18 cellular contexts compared by ENCODE assay signal in the genomic region with DNA sequence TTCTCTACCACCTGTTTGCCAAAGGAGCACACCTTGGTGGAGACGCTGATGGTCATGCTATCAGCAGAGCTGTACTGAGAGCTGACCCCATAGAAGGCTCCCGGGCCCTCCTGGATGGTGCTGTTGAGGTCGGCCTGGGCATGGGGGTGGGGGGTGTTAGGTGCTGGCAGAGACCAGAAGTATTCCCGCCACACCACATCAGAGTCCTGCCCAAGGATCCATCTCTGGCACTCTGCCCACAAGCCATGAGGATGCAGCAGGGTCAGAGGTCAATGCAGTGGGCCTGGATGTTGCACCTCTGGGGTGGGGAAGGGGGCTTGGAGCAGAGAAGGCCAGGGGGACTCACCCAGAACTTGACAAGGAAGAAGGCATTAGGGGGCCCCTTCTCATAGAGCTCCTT. TPM values are rescaled to one million over a fixed set of nuclear protein-coding genes. Genes with fewer than 3 reads are reported as not detected.
DNase-seq lines count a peak whose midpoint lies in the region; ATAC-seq, FAIRE-seq and TF ChIP-seq lines count a peak whose summit lies in the region.
"Had no signal": no experiment of that assay in that cellular context is flagged by ENCODE, and none has a peak within 500 bp of the region (broad histone marks: within the 10 kb centered on the region; RNA-seq: fewer than 3 reads in every experiment).

No MANE protein-coding gene starts in this region.

- no peak overlapping the region for H3K4me3 Mint-ChIP-seq in activated T-helper 1 cell treated with anti-CD3 and anti-CD28 coated beads, Interleukin-12 subunit alpha, Interleukin-12 subunit beta, Interleukin-2, Interleukin-4 antibody, amounts not matched to agents 30 ng/mL and 10 ng/mL and 1 ng/mL, durations not matched to agents 14 hours and 24 hours and 36 hours
- H3K4me3 Mint-ChIP-seq in activated CD8-positive, alpha-beta T cell treated with anti-CD3 and anti-CD28 coated beads for 36 hours: no peak overlapping the region
- H3K4me3 Mint-ChIP-seq: GM23338 had no signal

- intact Hi-C loops in K562 (cut with micrococcal nuclease): no loop called here
- intact Hi-C loops in activated T-helper 1 cell treated with anti-CD3 and anti-CD28 coated beads, Interleukin-12 subunit alpha, Interleukin-12 subunit beta, Interleukin-2, Interleukin-4 antibody, amounts not matched to agents 30 ng/mL and 10 ng/mL and 1 ng/mL, durations not matched to agents 14 hours and 24 hours and 36 hours (cut with micrococcal nuclease): no loop called here
- intact Hi-C loops in activated CD8-positive, alpha-beta T cell treated with anti-CD3 and anti-CD28 coated beads for 36 hours (cut with micrococcal nuclease): no loop called here

- H3K36me3 Mint-ChIP-seq in activated T-helper 1 cell treated with anti-CD3 and anti-CD28 coated beads, Interleukin-12 subunit alpha, Interleukin-12 subunit beta, Interleukin-2, Interleukin-4 antibody, amounts not matched to agents 30 ng/mL and 10 ng/mL and 1 ng/mL, durations not matched to agents 14 hours and 24 hours and 36 hours (ENCODE audit: low read depth): peaks cover 18% of the 10 kb centered on the region
- peaks cover 25% of the 10 kb centered on the region for H3K36me3 Mint-ChIP-seq in activated CD8-positive, alpha-beta T cell treated with anti-CD3 and anti-CD28 coated beads for 36 hours (ENCODE audit: low read depth)

- no peak overlapping the region for H3K27ac ChIP-seq in K562 (ENCODE audit: extremely low read depth, low read depth, low read length)
- H3K27ac ChIP-seq in osteoblast (ENCODE audit: low read depth, low read length): no peak overlapping the region
- H3K27ac ChIP-seq: 22Rv1, BLaER1 had no signal

- TF ChIP-seq POLR2A in K562 (conservative IDR thresholded peaks at IDR 0.05): 0 out of 2 replicates have a peak, but pooled peaks have one; percentile 30

- H3K4me3 ChIP-seq in GM06990 (replicated peaks; ENCODE audit: low read depth, low read length) (no peak overlapping the region), K562 (no peak overlapping the region), osteoblast (ENCODE audit: insufficient read depth, low read length) (no peak overlapping the region)
- H3K4me3 ChIP-seq: BLaER1, GM23338, MG63 had no signal

- BruUV-seq in K562 (replicated peaks; lab: Mats Ljungman, UMichigan): no TSS peak

- no peaks in the 10 kb centered on the region for H3K9me1 ChIP-seq in K562 (ENCODE audit: control insufficient read depth, insufficient read depth, low read length)

- TF ChIP-seq CTCF in GM06990 (IDR thresholded peaks at IDR 0.05; ENCODE audit: insufficient read depth, low read length, poor library complexity, severe bottlenecking): no peak
- TF ChIP-seq CTCF in K562 (IDR thresholded peaks at IDR 0.05 in 2 of 3, conservative IDR thresholded peaks at IDR 0.05 in 1 of 3; ENCODE audit: insufficient read depth in 2 of 3, low read depth in 1 of 3, low read length in 3 of 3): no peak
- no peak for TF ChIP-seq CTCF in osteoblast (IDR thresholded peaks at IDR 0.05; ENCODE audit: extremely low read depth, low read depth, low read length)
- TF ChIP-seq CTCF in activated CD8-positive, alpha-beta T cell treated with anti-CD3 and anti-CD28 coated beads for 36 hours (IDR thresholded peaks at IDR 0.05): no peak

- peaks cover 19% of the 10 kb centered on the region for H3K79me2 ChIP-seq in K562 (ENCODE audit: control insufficient read depth, insufficient read depth, low read length)
- H3K79me2 ChIP-seq in osteoblast (ENCODE audit: insufficient read depth, low read length): peaks cover 6% of the 10 kb centered on the region

- in situ Hi-C loops in K562 (cut with MboI): no loop called here

- no peak overlapping the region; a peak in 1 of 4 replicates for H3K9ac ChIP-seq in K562 (ENCODE audit: insufficient read depth in 1 of 2, low read depth in 2 of 2, low read length in 2 of 2)
- H3K9ac ChIP-seq: BLaER1 had no signal

- POLR2A ChIA-PET in K562 (lab: Yijun Ruan, JAX): interaction anchor here (0.5 to 7.3 kb wide), 5 partner anchors 9 to 178 kb away, joined by 3 to 50 read pairs (median 3); partner anchors contain the start of gene TEAD3
- POLR2A ChIA-PET in activated CD8-positive, alpha-beta T cell treated with anti-CD3 and anti-CD28 coated beads for 36 hours (lab: Charles Lee): interaction anchor here (0.9 to 24.5 kb wide), 3 partner anchors 4 to 177 kb away, joined by 3 to 327 read pairs (median 327); partner anchors contain the start of genes RPL10A and TEAD3

- H2AFZ ChIP-seq in K562 (ENCODE audit: low read depth, low read length) (no peak overlapping the region), osteoblast (ENCODE audit: low read length) (no peak overlapping the region)
- H2AFZ ChIP-seq: GM23338 had no signal

- H4K20me1 ChIP-seq in K562 (replicated peaks; ENCODE audit: control insufficient read depth, insufficient read depth, low read length) (peaks cover 20% of the 10 kb centered on the region), osteoblast (ENCODE audit: insufficient read depth, low read length) (peaks cover 24% of the 10 kb centered on the region)

- no peak for TF ChIP-seq EP300 in K562 (IDR thresholded peaks at IDR 0.05; ENCODE audit: low read length)

- H3K27me3 ChIP-seq in GM06990 (replicated peaks; ENCODE audit: control insufficient read depth, insufficient read depth, low read length) (no peaks in the 10 kb centered on the region), K562 (ENCODE audit: control insufficient read depth in 2 of 2, insufficient read depth in 2 of 2, low read length in 2 of 2) (no peaks in the 10 kb centered on the region), osteoblast (ENCODE audit: insufficient read depth, low read length) (no peaks in the 10 kb centered on the region)
- H3K27me3 ChIP-seq: BLaER1, MG63 had no signal

- FAIRE-seq in K562 (lab: Jason Lieb, UNC): no peak
- FAIRE-seq: GM12891, GM19239 had no signal

- H3K4me2 ChIP-seq in K562 (ENCODE audit: insufficient read depth, low read length): no peak overlapping the region
- H3K4me2 ChIP-seq in osteoblast (ENCODE audit: insufficient read depth, low read length): no peak overlapping the region
- H3K4me2 ChIP-seq: BLaER1, GM23338 had no signal

- no peak for ATAC-seq in K562
- no peak for ATAC-seq in activated CD8-positive, alpha-beta T cell treated with anti-CD3 and anti-CD28 coated beads for 36 hours

- no peaks in the 10 kb centered on the region for H3K27me3 Mint-ChIP-seq in activated T-helper 1 cell treated with anti-CD3 and anti-CD28 coated beads, Interleukin-12 subunit alpha, Interleukin-12 subunit beta, Interleukin-2, Interleukin-4 antibody, amounts not matched to agents 30 ng/mL and 10 ng/mL and 1 ng/mL, durations not matched to agents 14 hours and 24 hours and 36 hours (ENCODE audit: insufficient read depth)
- no peaks in the 10 kb centered on the region for H3K27me3 Mint-ChIP-seq in activated CD8-positive, alpha-beta T cell treated with anti-CD3 and anti-CD28 coated beads for 36 hours

- WGBS in K562 (ENCODE audit: insufficient coverage, low coverage, missing lambda C conversion rate): 75% methylated on average over 4 of the region's 4 CpGs

- H3K27ac Mint-ChIP-seq in activated T-helper 1 cell treated with anti-CD3 and anti-CD28 coated beads, Interleukin-12 subunit alpha, Interleukin-12 subunit beta, Interleukin-2, Interleukin-4 antibody, amounts not matched to agents 30 ng/mL and 10 ng/mL and 1 ng/mL, durations not matched to agents 14 hours and 24 hours and 36 hours: no peak overlapping the region
- no peak overlapping the region for H3K27ac Mint-ChIP-seq in activated CD8-positive, alpha-beta T cell treated with anti-CD3 and anti-CD28 coated beads for 36 hours

- peak; percentile 71 for DNase-seq in DMS 273 (lab: John Stamatoyannopoulos, UW; ENCODE audit: unreplicated experiment)
- no peak for DNase-seq in DMS 273 treated with DMSO at 0.1 percent for 48 hours (lab: John Stamatoyannopoulos, UW)
- peak; percentile 46 for DNase-seq in GM06990 (ENCODE audit: extremely low read depth, insufficient read length)
- no peak for DNase-seq in K562 (ENCODE audit: extremely low read depth in 1 of 4, low spot score in 3 of 4)
- peak; percentile 87 for DNase-seq in osteoblast (ENCODE audit: insufficient read length, low spot score, missing footprints)
- no peak for DNase-seq in NCI-H345 (lab: John Stamatoyannopoulos, UW)
- DNase-seq in activated T-helper 1 cell treated with anti-CD3 and anti-CD28 coated beads, Interleukin-12 subunit alpha, Interleukin-12 subunit beta, Interleukin-2, Interleukin-4 antibody, amounts not matched to agents 30 ng/mL and 10 ng/mL and 1 ng/mL, durations not matched to agents 14 hours and 24 hours and 36 hours (ENCODE audit: low spot score): no peak
- DNase-seq in activated CD8-positive, alpha-beta T cell treated with anti-CD3 and anti-CD28 coated beads for 36 hours: no peak
- DNase-seq: MG63, NCI-H1105, NCI-H187 treated with DMSO at 0.1 percent for 48 hours, NCI-H774 had no signal

- H3K36me3 ChIP-seq in GM06990 (ENCODE audit: control insufficient read depth, insufficient read depth, low read length) (peaks cover 11% of the 10 kb centered on the region), K562 (ENCODE audit: control insufficient read depth, insufficient read depth, low read length) (peaks cover 34% of the 10 kb centered on the region), osteoblast (ENCODE audit: insufficient read depth, low read length) (peaks cover 40% of the 10 kb centered on the region)

- CTCF ChIA-PET in K562 (lab: Yijun Ruan, JAX; ENCODE audit: low intra/inter-chr PET ratio): no interaction called here
- CTCF ChIA-PET in activated CD8-positive, alpha-beta T cell treated with anti-CD3 and anti-CD28 coated beads for 36 hours (lab: Charles Lee): no interaction called here

- H3K4me1 ChIP-seq in K562 (replicated peaks in 1 of 2; ENCODE audit: control insufficient read depth in 2 of 2, insufficient read depth in 2 of 2, low read length in 2 of 2) (peaks cover 15 to 31% of the 10 kb centered on the region in 2 experiments; a peak in 4 of 5 replicates), osteoblast (ENCODE audit: insufficient read depth, low read length) (peaks cover 7% of the 10 kb centered on the region)

- TF ChIP-seq RAD21 in K562 (CRISPR knock-in tag; conservative IDR thresholded peaks at IDR 0.05 in 1 of 2, IDR thresholded peaks at IDR 0.05 in 1 of 2): no peak

- H3K9me3 ChIP-seq in K562 (replicated peaks; ENCODE audit: control insufficient read depth, insufficient read depth, low read depth, low read length) (no peaks in the 10 kb centered on the region), osteoblast (ENCODE audit: low read depth, low read length) (no peaks in the 10 kb centered on the region)
- H3K9me3 ChIP-seq: BLaER1, MG63 had no signal

- H3K9me3 Mint-ChIP-seq in activated T-helper 1 cell treated with anti-CD3 and anti-CD28 coated beads, Interleukin-12 subunit alpha, Interleukin-12 subunit beta, Interleukin-2, Interleukin-4 antibody, amounts not matched to agents 30 ng/mL and 10 ng/mL and 1 ng/mL, durations not matched to agents 14 hours and 24 hours and 36 hours: no peaks in the 10 kb centered on the region
- H3K9me3 Mint-ChIP-seq in activated CD8-positive, alpha-beta T cell treated with anti-CD3 and anti-CD28 coated beads for 36 hours: no peaks in the 10 kb centered on the region
- H3K9me3 Mint-ChIP-seq: GM23338 had no signal

- peaks cover 16% of the 10 kb centered on the region for H3K4me1 Mint-ChIP-seq in activated T-helper 1 cell treated with anti-CD3 and anti-CD28 coated beads, Interleukin-12 subunit alpha, Interleukin-12 subunit beta, Interleukin-2, Interleukin-4 antibody, amounts not matched to agents 30 ng/mL and 10 ng/mL and 1 ng/mL, durations not matched to agents 14 hours and 24 hours and 36 hours (ENCODE audit: low read depth)
- peaks cover 25% of the 10 kb centered on the region for H3K4me1 Mint-ChIP-seq in activated CD8-positive, alpha-beta T cell treated with anti-CD3 and anti-CD28 coated beads for 36 hours (ENCODE audit: low read depth)

RNA-seq across cellular contexts. Expression of gene RPL10A, which starts 7.4 kb away (rescaled TPM):
- 362 and 601 TPM in 2 replicates for total RNA-seq in K562 (2011; cell fraction: chromatin; rRNA removed; ENCODE audit: low replicate concordance)
- total RNA-seq in K562 (2011; cell fraction: nucleolus; rRNA removed): 935 and 968 TPM in 2 replicates
- total RNA-seq in K562 (2011; cell fraction: nucleoplasm; rRNA removed): 800 and 1,320 TPM in 2 replicates
- total RNA-seq in K562 (2014; rRNA removed): 2,223 and 2,318 TPM in 2 replicates
- total RNA-seq in K562 (2014; rRNA removed; fragmentation: Illumina TruSeq; extraction: Trizol): 1,978 and 2,020 TPM in 2 replicates
- 1,939 and 1,940 TPM in 2 replicates for total RNA-seq in K562 (2015; rRNA removed; fragmentation: Illumina TruSeq; extraction: Trizol)
- 1,856 and 1,978 TPM in 2 replicates for total RNA-seq in K562 (2021)
- polyA plus RNA-seq in K562 (2011; rRNA removed): 3,124 and 3,130 TPM in 2 replicates
- 2,866 and 3,308 TPM in 2 replicates for polyA plus RNA-seq in K562 (2011; cell fraction: cytosol; rRNA removed)
- 2,021 and 2,231 TPM in 2 replicates for polyA plus RNA-seq in K562 (2011; cell fraction: nucleus; rRNA removed)
- 2,102 and 3,298 TPM in 2 replicates for polyA plus RNA-seq in K562 (2012)
- 2,585 and 3,193 TPM in 2 replicates for polyA plus RNA-seq in K562 (2014; fragmentation: Illumina TruSeq; extraction: Trizol)
- 1,000 to 10,000 TPM; 1,589 to 2,116 TPM for polyA plus RNA-seq in K562 (2014; fragmentation: Nextera tagmentation; extraction: Ambion mirVana)
- 2,844 and 3,237 TPM in 2 replicates for polyA plus RNA-seq in K562 (2014; rRNA removed)
- polyA minus RNA-seq in K562 (2011; rRNA and poly(A)+ RNA removed): 1,756 and 1,900 TPM in 2 replicates
- polyA minus RNA-seq in K562 (2011; cell fraction: cytosol; rRNA and poly(A)+ RNA removed): 874 and 913 TPM in 2 replicates
- 342 and 506 TPM in 2 replicates for polyA minus RNA-seq in K562 (2011; cell fraction: nucleus; rRNA and poly(A)+ RNA removed)
- 1,373 and 1,488 TPM in 2 replicates for total RNA-seq in osteoblast
- 1,580 and 1,584 TPM in 2 replicates for total RNA-seq in activated T-helper 1 cell treated with anti-CD3 and anti-CD28 coated beads, Interleukin-12 subunit alpha, Interleukin-12 subunit beta, Interleukin-2, Interleukin-4 antibody, amounts not matched to agents 30 ng/mL and 10 ng/mL and 1 ng/mL, durations not matched to agents 14 hours and 24 hours and 36 hours
- total RNA-seq in activated CD8-positive, alpha-beta T cell treated with anti-CD3 and anti-CD28 coated beads for 36 hours: 1,000 to 10,000 TPM; 2,322 to 2,393 TPM

RNA-seq across cellular contexts. Expression of gene TEAD3, which starts 21.3 kb away (rescaled TPM):
- 5.1 and 14.6 TPM in 2 replicates for total RNA-seq in K562 (2011; cell fraction: chromatin; rRNA removed; ENCODE audit: low replicate concordance)
- total RNA-seq in K562 (2011; cell fraction: nucleolus; rRNA removed): 7.1 and 9.2 TPM in 2 replicates
- 7.1 and 8.4 TPM in 2 replicates for total RNA-seq in K562 (2011; cell fraction: nucleoplasm; rRNA removed)
- total RNA-seq in K562 (2014; rRNA removed) (4.9 and 5.8 TPM in 2 replicates), K562 (2014; rRNA removed; fragmentation: Illumina TruSeq; extraction: Trizol) (2.4 and 3.1 TPM in 2 replicates), K562 (2015; rRNA removed; fragmentation: Illumina TruSeq; extraction: Trizol) (3.0 and 3.3 TPM in 2 replicates), K562 (2021) (12.6 and 13.2 TPM in 2 replicates), osteoblast (10.9 and 11.2 TPM in 2 replicates)
- polyA plus RNA-seq in K562 (2011; rRNA removed) (3.3 and 7.0 TPM in 2 replicates), K562 (2014; fragmentation: Illumina TruSeq; extraction: Trizol) (11.1 and 13.6 TPM in 2 replicates), K562 (2014; fragmentation: Nextera tagmentation; extraction: Ambion mirVana) (under 1 TPM; 0.63 to 0.92 TPM), K562 (2014; rRNA removed) (6.7 and 8.2 TPM in 2 replicates)
- 5.2 and 5.3 TPM in 2 replicates for polyA plus RNA-seq in K562 (2011; cell fraction: cytosol; rRNA removed)
- polyA plus RNA-seq in K562 (2011; cell fraction: nucleus; rRNA removed): 13.9 and 18.4 TPM in 2 replicates
- 7.7 and 10.0 TPM in 2 replicates for polyA plus RNA-seq in K562 (2012)
- polyA minus RNA-seq in K562 (2011; rRNA and poly(A)+ RNA removed): 1.9 TPM in 2 replicates
- 1.7 and 4.2 TPM in 2 replicates for polyA minus RNA-seq in K562 (2011; cell fraction: cytosol; rRNA and poly(A)+ RNA removed)
- 2.4 and 3.2 TPM in 2 replicates for polyA minus RNA-seq in K562 (2011; cell fraction: nucleus; rRNA and poly(A)+ RNA removed)
- 1.5 and 2.0 TPM in 2 replicates for total RNA-seq in activated T-helper 1 cell treated with anti-CD3 and anti-CD28 coated beads, Interleukin-12 subunit alpha, Interleukin-12 subunit beta, Interleukin-2, Interleukin-4 antibody, amounts not matched to agents 30 ng/mL and 10 ng/mL and 1 ng/mL, durations not matched to agents 14 hours and 24 hours and 36 hours
- total RNA-seq in activated CD8-positive, alpha-beta T cell treated with anti-CD3 and anti-CD28 coated beads for 36 hours: under 1 TPM; 0.68 to 0.81 TPM

RNA-seq across cellular contexts. Expression of gene FANCE, which starts 23.4 kb away (rescaled TPM):
- total RNA-seq in K562 (2011; cell fraction: chromatin; rRNA removed; ENCODE audit: low replicate concordance): 16.1 and 26.5 TPM in 2 replicates
- total RNA-seq in K562 (2011; cell fraction: nucleolus; rRNA removed): 19.5 and 21.1 TPM in 2 replicates
- 16.1 and 16.4 TPM in 2 replicates for total RNA-seq in K562 (2011; cell fraction: nucleoplasm; rRNA removed)
- 26.7 and 30.2 TPM in 2 replicates for total RNA-seq in K562 (2014; rRNA removed)
- total RNA-seq in K562 (2014; rRNA removed; fragmentation: Illumina TruSeq; extraction: Trizol): 16.1 and 16.8 TPM in 2 replicates
- total RNA-seq in K562 (2015; rRNA removed; fragmentation: Illumina TruSeq; extraction: Trizol): 14.5 and 14.8 TPM in 2 replicates
- total RNA-seq in K562 (2021): 23.7 and 26.1 TPM in 2 replicates
- polyA plus RNA-seq in K562 (2011; rRNA removed): 17.0 and 20.4 TPM in 2 replicates
- 19.3 and 22.3 TPM in 2 replicates for polyA plus RNA-seq in K562 (2011; cell fraction: cytosol; rRNA removed)
- polyA plus RNA-seq in K562 (2011; cell fraction: nucleus; rRNA removed): 18.2 and 22.0 TPM in 2 replicates
- polyA plus RNA-seq in K562 (2012): 13.1 and 18.0 TPM in 2 replicates
- 17.3 and 18.3 TPM in 2 replicates for polyA plus RNA-seq in K562 (2014; fragmentation: Illumina TruSeq; extraction: Trizol)
- 1 to 10 TPM; 5.7 to 5.9 TPM for polyA plus RNA-seq in K562 (2014; fragmentation: Nextera tagmentation; extraction: Ambion mirVana)
- 17.2 and 20.4 TPM in 2 replicates for polyA plus RNA-seq in K562 (2014; rRNA removed)
- 14.5 and 16.4 TPM in 2 replicates for polyA minus RNA-seq in K562 (2011; rRNA and poly(A)+ RNA removed)
- polyA minus RNA-seq in K562 (2011; cell fraction: cytosol; rRNA and poly(A)+ RNA removed): 12.4 and 15.0 TPM in 2 replicates
- 4.8 and 6.6 TPM in 2 replicates for polyA minus RNA-seq in K562 (2011; cell fraction: nucleus; rRNA and poly(A)+ RNA removed)
- total RNA-seq in osteoblast: 13.8 and 16.6 TPM in 2 replicates
- 21.9 and 22.3 TPM in 2 replicates for total RNA-seq in activated T-helper 1 cell treated with anti-CD3 and anti-CD28 coated beads, Interleukin-12 subunit alpha, Interleukin-12 subunit beta, Interleukin-2, Interleukin-4 antibody, amounts not matched to agents 30 ng/mL and 10 ng/mL and 1 ng/mL, durations not matched to agents 14 hours and 24 hours and 36 hours
- total RNA-seq in activated CD8-positive, alpha-beta T cell treated with anti-CD3 and anti-CD28 coated beads for 36 hours: 10 to 100 TPM; 18.8 to 19.4 TPM

RNA-seq across cellular contexts. Expression of gene TULP1, which starts 37.1 kb away (rescaled TPM):
- total RNA-seq in K562 (2011; cell fraction: chromatin; rRNA removed; ENCODE audit: low replicate concordance): not detected in 2 replicates
- not detected in 2 replicates for total RNA-seq in K562 (2011; cell fraction: nucleolus; rRNA removed)
- not detected in 2 replicates for total RNA-seq in K562 (2011; cell fraction: nucleoplasm; rRNA removed)
- total RNA-seq in K562 (2014; rRNA removed) (0.16 TPM in 1 of 2 replicates, not detected in the other), K562 (2014; rRNA removed; fragmentation: Illumina TruSeq; extraction: Trizol) (not detected in 2 replicates), K562 (2015; rRNA removed; fragmentation: Illumina TruSeq; extraction: Trizol) (not detected in 2 replicates), K562 (2021) (0.09 TPM in 2 replicates), osteoblast (not detected in 2 replicates)
- polyA plus RNA-seq in K562 (2011; rRNA removed) (0.05 TPM in 1 of 2 replicates, not detected in the other), K562 (2014; fragmentation: Illumina TruSeq; extraction: Trizol) (0.10 TPM in 1 of 2 replicates, not detected in the other), K562 (2014; fragmentation: Nextera tagmentation; extraction: Ambion mirVana) (under 1 TPM in 1 of 2 experiments, not detected in 1; 0.06 TPM), K562 (2014; rRNA removed) (0.17 TPM in 1 of 2 replicates, not detected in the other)
- 0.07 TPM in 1 of 2 replicates, not detected in the other for polyA plus RNA-seq in K562 (2011; cell fraction: cytosol; rRNA removed)
- 0.06 and 0.09 TPM in 2 replicates for polyA plus RNA-seq in K562 (2011; cell fraction: nucleus; rRNA removed)
- polyA plus RNA-seq in K562 (2012): 0.06 and 0.17 TPM in 2 replicates
- polyA minus RNA-seq in K562 (2011; rRNA and poly(A)+ RNA removed): not detected in 2 replicates
- not detected in 2 replicates for polyA minus RNA-seq in K562 (2011; cell fraction: cytosol; rRNA and poly(A)+ RNA removed)
- 0.11 TPM in 1 of 2 replicates, not detected in the other for polyA minus RNA-seq in K562 (2011; cell fraction: nucleus; rRNA and poly(A)+ RNA removed)
- total RNA-seq in activated T-helper 1 cell treated with anti-CD3 and anti-CD28 coated beads, Interleukin-12 subunit alpha, Interleukin-12 subunit beta, Interleukin-2, Interleukin-4 antibody, amounts not matched to agents 30 ng/mL and 10 ng/mL and 1 ng/mL, durations not matched to agents 14 hours and 24 hours and 36 hours: not detected in 2 replicates
- not detected for total RNA-seq in activated CD8-positive, alpha-beta T cell treated with anti-CD3 and anti-CD28 coated beads for 36 hours
- total RNA-seq: NCI-H460 had no signal

Comparison
In these comparisons a context has a peak if more than half of its experiments do, and no peak if none do; other contexts are left out.
1. DNase-seq: peak in DMS 273 (single experiment), GM06990 (single experiment) and osteoblast (single experiment); none in DMS 273 treated with DMSO at 0.1 percent for 48 hours (single experiment), K562 (0 of 4), NCI-H345 (single experiment), activated T-helper 1 cell treated with anti-CD3 and anti-CD28 coated beads, Interleukin-12 subunit alpha, Interleukin-12 subunit beta, Interleukin-2, Interleukin-4 antibody, amounts not matched to agents 30 ng/mL and 10 ng/mL and 1 ng/mL, durations not matched to agents 14 hours and 24 hours and 36 hours (single experiment) and activated CD8-positive, alpha-beta T cell treated with anti-CD3 and anti-CD28 coated beads for 36 hours (single experiment).